1 cellular context compared by ENCODE assay signal in genomic region chr1:223846668-223847007, GRCh38.
A peak's percentile ranks its signal among the peaks of the same experiment; 100 is the strongest.
TF ChIP-seq lines count a peak whose summit lies in the region.

No MANE protein-coding gene starts in this region.

TF ChIP-seq in K562, 482 proteins besides CTCF, POLR2A, EP300 and RAD21 (continued from another document):
- TF ChIP-seq UBTF (IDR thresholded peaks at IDR 0.05; ENCODE audit: borderline replicate concordance in 1 of 2, low read depth in 2 of 2, low read length in 2 of 2) (0 out of 4 replicates have a peak, but pooled peaks of 1 of the 2 experiments have one; percentile 9), ATF1 (CRISPR knock-in tag; IDR thresholded peaks at IDR 0.05) (no peak), ATF1 (tag; IDR thresholded peaks at IDR 0.05) (no peak), THAP12 (CRISPR knock-in tag; IDR thresholded peaks at IDR 0.05) (no peak), KDM2B (CRISPR knock-in tag; IDR thresholded peaks at IDR 0.05) (0 out of 2 replicates have a peak, but pooled peaks have one; percentile 25), SRF (CRISPR knock-in tag; IDR thresholded peaks at IDR 0.05) (0 out of 4 replicates have a peak, but pooled peaks of 1 of the 2 experiments have one; percentile 5), ZC3H4 (CRISPR knock-in tag; IDR thresholded peaks at IDR 0.05; ENCODE audit: borderline replicate concordance) (0 out of 2 replicates have a peak, but pooled peaks have one; percentile 56), NR2C1 (IDR thresholded peaks at IDR 0.05) (no peak), NR2C1 (tag; IDR thresholded peaks at IDR 0.05) (peak; percentile 22; the same call in 1 of the 2 replicates), JUN (IDR thresholded peaks at IDR 0.05; ENCODE audit: borderline replicate concordance, low read depth, low read length) (no peak), JUN (CRISPR knock-in tag; IDR thresholded peaks at IDR 0.05; ENCODE audit: borderline replicate concordance) (no peak), ZC3H8 (IDR thresholded peaks at IDR 0.05) (no peak), ZSCAN32 (CRISPR knock-in tag; IDR thresholded peaks at IDR 0.05) (no peak)
TF ChIP-seq in K562: peak in this region for 9.
